8 cellular contexts compared by ENCODE assay signal in genomic region chr19:58385313-58386165, GRCh38. TPM values are rescaled to one million over a fixed set of nuclear protein-coding genes. Genes with fewer than 3 reads are reported as not detected.
A peak's percentile ranks its signal among the peaks of the same experiment; 100 is the strongest.
DNase-seq lines count a peak whose midpoint lies in the region; ATAC-seq and TF ChIP-seq lines count a peak whose summit lies in the region.

No MANE protein-coding gene starts in this region.

- TF ChIP-seq CTCF in GM06990 (IDR thresholded peaks at IDR 0.05; ENCODE audit: insufficient read depth, low read length, poor library complexity, severe bottlenecking) = no peak
- no peak for TF ChIP-seq CTCF in VCaP (conservative IDR thresholded peaks at IDR 0.05)
- no peak for TF ChIP-seq CTCF in fibroblast of pulmonary artery (IDR thresholded peaks at IDR 0.05; ENCODE audit: low read length, missing control alignments)

- peak overlapping the region; percentile 100 for H3K27ac ChIP-seq in VCaP

- intact Hi-C loops in sciatic nerve (cut with DNase I) = no loop called here

- ATAC-seq in sciatic nerve (no peak), HG02938 (IDR thresholded peaks at IDR 0.05; ENCODE audit: unreplicated experiment) (no peak)

- no peaks in the 10 kb centered on the region for H3K27me3 ChIP-seq in GM06990 (replicated peaks; ENCODE audit: control insufficient read depth, insufficient read depth, low read length)

- DNase-seq in GM06990 (ENCODE audit: extremely low read depth, insufficient read length) (peak; percentile 76), fibroblast of pulmonary artery (ENCODE audit: low read depth) (no peak), sciatic nerve (ENCODE audit: low spot score) (peak; percentile 59), amygdala (lab: John Stamatoyannopoulos, UW) (no peak), EL (no peak), activated gamma-delta T cell treated with Interleukin-2 at 50 U/mL for 16 hours (no peak)

- peak overlapping the region; percentile 80 for H3K4me3 ChIP-seq in GM06990 (replicated peaks; ENCODE audit: low read depth, low read length)
- peak overlapping the region; percentile 85 for H3K4me3 ChIP-seq in fibroblast of pulmonary artery (replicated peaks; ENCODE audit: low read depth, low read length)

- peaks cover 7% of the 10 kb centered on the region for H3K36me3 ChIP-seq in GM06990 (ENCODE audit: control insufficient read depth, insufficient read depth, low read length)

RNA-seq across cellular contexts. Expression of gene RPS5, which starts 1.5 kb away (rescaled TPM):
- 572 TPM for total RNA-seq in sciatic nerve

RNA-seq across cellular contexts. Expression of gene ZNF837, which starts 4.7 kb away (rescaled TPM):
- total RNA-seq in sciatic nerve = 2.0 TPM

RNA-seq across cellular contexts. Expression of gene RNF225, which starts 9.9 kb away (rescaled TPM):
- total RNA-seq in sciatic nerve = not detected

RNA-seq across cellular contexts. Expression of gene ZNF584, which starts 22.9 kb away (rescaled TPM):
- total RNA-seq in sciatic nerve = 16.0 TPM

RNA-seq across cellular contexts. Expression of gene ZNF497, which starts 23.0 kb away (rescaled TPM):
- total RNA-seq in sciatic nerve = 2.0 TPM

Comparison
In these comparisons a context has a peak if more than half of its experiments do, and no peak if none do; other contexts are left out.
1. DNase-seq: peak in GM06990 (single experiment) and sciatic nerve (single experiment); none in fibroblast of pulmonary artery (single experiment), amygdala (0 of 56), EL (single experiment) and activated gamma-delta T cell treated with Interleukin-2 at 50 U/mL for 16 hours (single experiment).